In the genomic region with DNA sequence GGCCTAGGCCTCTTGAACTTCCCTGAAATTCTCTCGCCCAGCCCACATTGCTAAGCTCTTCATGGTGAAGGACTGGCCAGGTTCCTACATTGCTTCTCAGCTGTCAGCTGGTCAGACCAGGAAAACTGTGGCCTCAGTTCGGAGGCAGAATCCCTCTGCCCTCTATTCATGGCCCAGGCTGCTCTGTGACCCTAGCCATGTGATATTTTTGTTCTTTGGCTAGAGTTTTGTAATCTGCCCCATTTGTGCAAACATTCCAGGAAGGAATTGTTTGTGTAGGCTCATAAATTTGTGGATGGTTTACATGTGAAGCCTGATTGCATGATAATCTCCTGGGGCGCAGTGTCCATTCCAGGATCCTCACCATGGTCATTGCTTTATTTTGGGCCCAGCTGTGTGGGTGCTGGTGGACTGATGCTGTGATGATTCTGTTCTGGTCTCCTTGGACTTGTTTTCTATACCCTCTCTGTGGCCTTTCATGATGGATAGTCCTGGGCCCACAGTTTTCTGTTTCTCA, we compare ENCODE assay signal across 15 cellular contexts.
DNase-seq lines count a peak whose midpoint lies in the region; ATAC-seq and TF ChIP-seq lines count a peak whose summit lies in the region.
"Had no signal": no experiment of that assay in that cellular context is flagged by ENCODE, and none has a peak within 500 bp of the region (broad histone marks: within the 10 kb centered on the region; RNA-seq: fewer than 3 reads in every experiment).

No MANE protein-coding gene starts in this region.

- intact Hi-C loops in mucosa of descending colon (cut with DNase I, micrococcal nuclease) = no loop called here
- intact Hi-C loops in ascending aorta (cut with DNase I) = no loop called here

- H3K36me3 ChIP-seq in Peyer's patch = no peaks in the 10 kb centered on the region
- no peaks in the 10 kb centered on the region for H3K36me3 ChIP-seq in mucosa of descending colon (ENCODE audit: low read depth)
- no peaks in the 10 kb centered on the region for H3K36me3 ChIP-seq in tibial nerve
- no peaks in the 10 kb centered on the region for H3K36me3 ChIP-seq in neural progenitor cell
- H3K36me3 ChIP-seq in ascending aorta = no peaks in the 10 kb centered on the region
- H3K36me3 ChIP-seq: thoracic aorta had no signal

- no peak overlapping the region for H3K9ac ChIP-seq in neural progenitor cell

- TF ChIP-seq CTCF in Peyer's patch (IDR thresholded peaks at IDR 0.05) = no peak
- no peak for TF ChIP-seq CTCF in fibroblast of pulmonary artery (IDR thresholded peaks at IDR 0.05; ENCODE audit: low read length, missing control alignments)
- TF ChIP-seq CTCF in mucosa of descending colon (IDR thresholded peaks at IDR 0.05) = no peak
- TF ChIP-seq CTCF in tibial nerve (IDR thresholded peaks at IDR 0.05) = no peak
- no peak for TF ChIP-seq CTCF in neural progenitor cell (IDR thresholded peaks at IDR 0.05)
- TF ChIP-seq CTCF in ascending aorta (IDR thresholded peaks at IDR 0.05) = no peak

- H3K27me3 ChIP-seq in Peyer's patch (no peaks in the 10 kb centered on the region), tibial nerve (no peaks in the 10 kb centered on the region), neural progenitor cell (no peaks in the 10 kb centered on the region), ascending aorta (no peaks in the 10 kb centered on the region)

- no peak for TF ChIP-seq POLR2A in Peyer's patch (IDR thresholded peaks at IDR 0.05)
- TF ChIP-seq POLR2A in tibial nerve (IDR thresholded peaks at IDR 0.05) = no peak

- 45 to 47% methylated on average over 3 of the region's 3 CpGs for WGBS in tibial nerve, 2 donors

- no peak overlapping the region for H3K4me2 ChIP-seq in neural progenitor cell

- peaks cover 8% of the 10 kb centered on the region for H3K27me3 Mint-ChIP-seq in neural progenitor cell (ENCODE audit: insufficient read depth, low read depth)

- H3K4me3 Mint-ChIP-seq in neural progenitor cell = no peak overlapping the region

- peak; percentile 49 to 94 for TF ChIP-seq EP300 in tibial nerve (IDR thresholded peaks at IDR 0.05)

- H3K79me2 ChIP-seq in neural progenitor cell (ENCODE audit: low read depth) = no peaks in the 10 kb centered on the region

- no peak overlapping the region for H3K27ac Mint-ChIP-seq in neural progenitor cell
- H3K27ac Mint-ChIP-seq: activated naive CD4-positive, alpha-beta T cell treated with anti-CD3 and anti-CD28 coated beads, Interleukin-2, amount 50 U/mL, for 72 hours had no signal

- H3K27ac ChIP-seq in Peyer's patch (peak overlapping the region in 3 of 4 donors; percentile 11 to 55 (median 13)), tibial nerve (peak overlapping the region in 3 of 4 donors; percentile 21 to 76 (median 53)), neural progenitor cell (no peak overlapping the region), ascending aorta (no peak overlapping the region)
- H3K27ac ChIP-seq: thoracic aorta had no signal

- peaks cover 2% of the 10 kb centered on the region for H3K9me3 Mint-ChIP-seq in neural progenitor cell

- H3K4me3 ChIP-seq in Peyer's patch (no peak overlapping the region), fibroblast of pulmonary artery (replicated peaks; ENCODE audit: low read depth, low read length) (no peak overlapping the region), mucosa of descending colon (no peak overlapping the region), tibial nerve (no peak overlapping the region), neural progenitor cell (no peak overlapping the region), ascending aorta (no peak overlapping the region)
- H3K4me3 ChIP-seq: GM12878, thoracic aorta had no signal

- peaks cover 35% of the 10 kb centered on the region for H3K4me1 Mint-ChIP-seq in neural progenitor cell

- H4K20me1 ChIP-seq in neural progenitor cell (ENCODE audit: low read depth) = no peaks in the 10 kb centered on the region

- no peak overlapping the region for H2AFZ ChIP-seq in neural progenitor cell (replicated peaks)

- DNase-seq in Peyer's patch (peak in 1 of 3 donors; percentile 63), fibroblast of pulmonary artery (ENCODE audit: low read depth) (peak; percentile 39), mucosa of descending colon (peak in 1 of 3 donors; percentile 21), tibial nerve (ENCODE audit: low spot score in 2 of 2) (peak; percentile 53 to 73), neural progenitor cell (ENCODE audit: low spot score) (no peak), ascending aorta (ENCODE audit: low spot score in 2 of 2) (no peak)
- DNase-seq: activated CD4-positive, CD25-positive, alpha-beta regulatory T cell; activated CD8-positive, alpha-beta memory T cell treated with anti-CD3 and anti-CD28 coated beads, Interleukin-2, amount 50 U/mL, for 48 hours; NCI-H82; occipital lobe; stimulated activated CD4-positive, alpha-beta T cell treated with anti-CD3 and anti-CD28 coated beads, Interleukin-15, amount 100 ng/mL, for 24 hours had no signal

- no peaks in the 10 kb centered on the region for H3K9me3 ChIP-seq in Peyer's patch
- no peaks in the 10 kb centered on the region for H3K9me3 ChIP-seq in mucosa of descending colon
- H3K9me3 ChIP-seq in tibial nerve = peaks cover 0 to 2% (median 0%) of the 10 kb centered on the region in 4 donors
- H3K9me3 ChIP-seq in neural progenitor cell (ENCODE audit: low read depth) = no peaks in the 10 kb centered on the region
- H3K9me3 ChIP-seq in ascending aorta = no peaks in the 10 kb centered on the region
- H3K9me3 ChIP-seq: thoracic aorta had no signal

- peaks cover 2% of the 10 kb centered on the region for H3K36me3 Mint-ChIP-seq in neural progenitor cell
- H3K36me3 Mint-ChIP-seq: activated naive CD4-positive, alpha-beta T cell treated with anti-CD3 and anti-CD28 coated beads, Interleukin-2, amount 50 U/mL, for 72 hours had no signal

- H3K4me1 ChIP-seq in Peyer's patch = no peaks in the 10 kb centered on the region
- no peaks in the 10 kb centered on the region for H3K4me1 ChIP-seq in mucosa of descending colon (ENCODE audit: low read depth)
- H3K4me1 ChIP-seq in tibial nerve = peaks cover 0 to 22% (median 0%) of the 10 kb centered on the region in 4 donors
- peaks cover 5% of the 10 kb centered on the region for H3K4me1 ChIP-seq in neural progenitor cell
- no peaks in the 10 kb centered on the region for H3K4me1 ChIP-seq in ascending aorta

- ATAC-seq in mucosa of descending colon (peak; percentile 54), GM18873 (IDR thresholded peaks at IDR 0.05; ENCODE audit: low FRiP score, unreplicated experiment) (no peak)
- ATAC-seq: activated naive CD4-positive, alpha-beta T cell treated with anti-CD3 and anti-CD28 coated beads, Interleukin-2, amount 50 U/mL, for 72 hours; GM12878 had no signal

- H3F3A ChIP-seq in neural progenitor cell (ENCODE audit: low read depth) = no peaks in the 10 kb centered on the region

Comparison
In these comparisons a context has a peak if more than half of its experiments do, and no peak if none do; other contexts are left out.
1. DNase-seq: peak in fibroblast of pulmonary artery (single experiment) and tibial nerve (2 of 2); none in neural progenitor cell (single experiment) and ascending aorta (0 of 2).
2. H3K27ac ChIP-seq: peak in Peyer's patch (3 of 4) and tibial nerve (3 of 4); none in neural progenitor cell (single experiment) and ascending aorta (0 of 2).